Comparison of ENCODE assay signal across 8 cellular contexts in the genomic region with DNA sequence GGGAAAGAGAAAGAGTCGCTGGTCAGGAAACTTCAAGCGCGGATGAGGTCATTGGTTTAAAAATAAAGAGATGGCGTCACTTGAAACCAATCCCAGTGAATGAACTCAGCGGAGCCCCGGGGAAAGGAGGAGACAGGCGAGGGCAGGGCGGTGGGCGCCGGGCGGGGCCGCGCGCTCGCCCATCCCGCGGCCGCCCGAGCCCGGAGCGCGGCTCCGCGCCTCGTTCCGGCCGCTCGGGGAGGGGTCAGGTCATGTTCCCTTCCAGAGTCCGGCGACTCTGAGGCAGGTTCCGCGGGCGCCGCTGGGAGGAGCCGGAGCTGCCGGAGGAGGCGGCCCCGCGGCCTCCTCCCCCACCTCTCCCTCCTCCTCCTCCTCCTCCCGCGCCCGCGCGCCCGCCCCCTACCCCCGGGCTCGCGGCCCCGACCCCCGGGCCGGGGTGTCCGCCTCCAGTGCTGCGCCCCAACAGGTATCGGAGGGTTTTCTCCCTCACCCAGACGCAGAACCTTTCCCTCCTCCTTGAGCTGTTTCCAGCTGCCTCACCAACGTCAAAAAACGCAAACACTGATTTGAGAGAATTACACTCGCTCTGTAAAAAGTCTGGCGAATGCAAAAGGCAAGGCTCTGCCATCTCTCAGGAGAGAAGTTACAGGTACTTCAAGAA. TPM values are rescaled to one million over a fixed set of nuclear protein-coding genes. Genes with fewer than 3 reads are reported as not detected.
DNase-seq lines count a peak whose midpoint lies in the region; ATAC-seq, FAIRE-seq and TF ChIP-seq lines count a peak whose summit lies in the region.

A gene with protein sequence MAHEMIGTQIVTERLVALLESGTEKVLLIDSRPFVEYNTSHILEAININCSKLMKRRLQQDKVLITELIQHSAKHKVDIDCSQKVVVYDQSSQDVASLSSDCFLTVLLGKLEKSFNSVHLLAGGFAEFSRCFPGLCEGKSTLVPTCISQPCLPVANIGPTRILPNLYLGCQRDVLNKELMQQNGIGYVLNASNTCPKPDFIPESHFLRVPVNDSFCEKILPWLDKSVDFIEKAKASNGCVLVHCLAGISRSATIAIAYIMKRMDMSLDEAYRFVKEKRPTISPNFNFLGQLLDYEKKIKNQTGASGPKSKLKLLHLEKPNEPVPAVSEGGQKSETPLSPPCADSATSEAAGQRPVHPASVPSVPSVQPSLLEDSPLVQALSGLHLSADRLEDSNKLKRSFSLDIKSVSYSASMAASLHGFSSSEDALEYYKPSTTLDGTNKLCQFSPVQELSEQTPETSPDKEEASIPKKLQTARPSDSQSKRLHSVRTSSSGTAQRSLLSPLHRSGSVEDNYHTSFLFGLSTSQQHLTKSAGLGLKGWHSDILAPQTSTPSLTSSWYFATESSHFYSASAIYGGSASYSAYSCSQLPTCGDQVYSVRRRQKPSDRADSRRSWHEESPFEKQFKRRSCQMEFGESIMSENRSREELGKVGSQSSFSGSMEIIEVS (minus strand): TSS at position 279 of the 661 bp plus-strand sequence. CDS start 41,765 bp downstream, outside the sequence.

- H4K5ac ChIP-seq in H1 (ENCODE audit: insufficient read length, low read depth, low read length) = peak within 1 kb of the TSS; percentile 94

- DNase-seq in COR-L47 (lab: John Stamatoyannopoulos, UW) (peak; percentile 42), HS-27A (ENCODE audit: low read depth) (peak; percentile 82), NOMO-1 treated with DMSO at 0.1 percent for 48 hours (lab: John Stamatoyannopoulos, UW; ENCODE audit: unreplicated experiment) (peak; percentile 66), H1 (ENCODE audit: low read depth in 1 of 2, low spot score in 2 of 2) (peak; percentile 73 to 87), memory B cell (ENCODE audit: low spot score in 2 of 2) (peak; percentile 73 to 78)
- peak; percentile 91 for DNase-seq in activated CD8-positive, alpha-beta memory T cell treated with anti-CD3 and anti-CD28 coated beads, Interleukin-2, amount 10 ng/mL, durations not matched to agents 7 days and 5 days
- peak; percentile 50 for DNase-seq in stimulated activated CD8-positive, alpha-beta memory T cell treated with anti-CD3 and anti-CD28 coated beads, Interleukin-12 subunit alpha, Interleukin-12 subunit beta, amount 100 ng/mL, for 1 hour (ENCODE audit: low read depth)

- no peaks in the 10 kb centered on the region for H3K27me3 ChIP-seq in H1 (replicated peaks in 1 of 4; ENCODE audit: control insufficient read depth in 3 of 4, extremely low read depth in 1 of 4, insufficient read depth in 3 of 4, low read length in 3 of 4)

- H2BK5ac ChIP-seq in H1 (ENCODE audit: low read depth, low read length) = peak within 1 kb of the TSS; percentile 83

- H3K27me3 Mint-ChIP-seq in activated CD8-positive, alpha-beta memory T cell treated with anti-CD3 and anti-CD28 coated beads, Interleukin-2, amount 10 ng/mL, durations not matched to agents 7 days and 5 days = no peaks in the 10 kb centered on the region
- no peaks in the 10 kb centered on the region for H3K27me3 Mint-ChIP-seq in memory B cell

- H3K27ac ChIP-seq in H1 (ENCODE audit: low read depth, low read length) = peak within 1 kb of the TSS; percentile 80

- H3K4me1 Mint-ChIP-seq in activated CD8-positive, alpha-beta memory T cell treated with anti-CD3 and anti-CD28 coated beads, Interleukin-2, amount 10 ng/mL, durations not matched to agents 7 days and 5 days = peaks cover 38% of the 10 kb centered on the region
- peaks cover 5% of the 10 kb centered on the region for H3K4me1 Mint-ChIP-seq in memory B cell

- peak within 1 kb of the TSS; percentile 44; the same call in 1 of the 2 replicates for H2AFZ ChIP-seq in H1 (ENCODE audit: low read length)

- H3K14ac ChIP-seq in H1 (ENCODE audit: insufficient read length) = no peak within 1 kb of the TSS

- peak within 1 kb of the TSS; percentile 36 to 97 (median 88) for H3K9ac ChIP-seq in H1 (replicated peaks in 1 of 4; ENCODE audit: extremely low read depth in 1 of 4, low read depth in 3 of 4, low read length in 3 of 4)

- no peak within 1 kb of the TSS for H3K4ac ChIP-seq in H1 (replicated peaks; ENCODE audit: insufficient read length, low read depth, low read length)

- TF ChIP-seq EP300 in H1 (IDR thresholded peaks at IDR 0.05; ENCODE audit: borderline replicate concordance in 1 of 2, low read depth in 2 of 2, low read length in 2 of 2) = no peak

- H3K4me1 ChIP-seq in H1 (replicated peaks in 1 of 4; ENCODE audit: control insufficient read depth in 3 of 4, insufficient read depth in 4 of 4, low read length in 3 of 4) = peaks cover 4 to 13% (median 7%) of the 10 kb centered on the region in 4 experiments; a peak in 5 of 7 replicates

- H3K4me3 Mint-ChIP-seq in activated CD8-positive, alpha-beta memory T cell treated with anti-CD3 and anti-CD28 coated beads, Interleukin-2, amount 10 ng/mL, durations not matched to agents 7 days and 5 days = peak within 1 kb of the TSS; percentile 81
- peak within 1 kb of the TSS; percentile 90 for H3K4me3 Mint-ChIP-seq in memory B cell

- no peak within 1 kb of the TSS for H3K23ac ChIP-seq in H1 (ENCODE audit: insufficient read length)

- H2BK20ac ChIP-seq in H1 (ENCODE audit: low read length) = no peak within 1 kb of the TSS; the same call in 1 of the 2 replicates

- H3K4me3 ChIP-seq in H1 (ENCODE audit: extremely low read depth in 1 of 4, insufficient read depth in 2 of 4, low read depth in 3 of 4, low read length in 4 of 4) = peak within 1 kb of the TSS; percentile 79 to 96 (median 87)

- no peaks in the 10 kb centered on the region for H3K9me3 Mint-ChIP-seq in activated CD8-positive, alpha-beta memory T cell treated with anti-CD3 and anti-CD28 coated beads, Interleukin-2, amount 10 ng/mL, durations not matched to agents 7 days and 5 days (ENCODE audit: low read depth)
- H3K9me3 Mint-ChIP-seq in memory B cell = no peaks in the 10 kb centered on the region

- peak within 1 kb of the TSS; percentile 52; the same call in 1 of the 2 replicates for H2BK12ac ChIP-seq in H1 (ENCODE audit: low read depth, low read length)

- peak within 1 kb of the TSS; percentile 91 for H2BK120ac ChIP-seq in H1 (replicated peaks; ENCODE audit: low read depth, low read length)

- peak in 1 of 3 experiments; percentile 7; a peak in 1 of 4 replicates for TF ChIP-seq CTCF in H1 (IDR thresholded peaks at IDR 0.05; ENCODE audit: control extremely low read depth in 1 of 3, insufficient read depth in 1 of 3, low read depth in 1 of 3, low read length in 3 of 3)

- peak within 1 kb of the TSS; percentile 71 to 89 for H3K4me2 ChIP-seq in H1 (ENCODE audit: insufficient read depth in 1 of 2, low read depth in 2 of 2, low read length in 2 of 2)

- H3K56ac ChIP-seq in H1 (replicated peaks; ENCODE audit: insufficient read length, low read depth, low read length) = peak within 1 kb of the TSS; percentile 62

- H3K27ac Mint-ChIP-seq in activated CD8-positive, alpha-beta memory T cell treated with anti-CD3 and anti-CD28 coated beads, Interleukin-2, amount 10 ng/mL, durations not matched to agents 7 days and 5 days = peak within 1 kb of the TSS; percentile 95
- peak within 1 kb of the TSS; percentile 98 for H3K27ac Mint-ChIP-seq in memory B cell

- CTCF ChIA-PET in activated CD8-positive, alpha-beta memory T cell treated with anti-CD3 and anti-CD28 coated beads, Interleukin-2, amount 10 ng/mL, durations not matched to agents 7 days and 5 days (lab: Charles Lee) = interaction anchor here (0.8 to 2.7 kb wide), 19 partner anchors 10 to 235 kb away, joined by 3 to 41 read pairs (median 5); partner anchors contain the start of gene GPR19
- CTCF ChIA-PET in H1 (lab: Charles Lee; ENCODE audit: partially characterized antibody) = interaction anchor here (0.6 to 2.7 kb wide), 22 partner anchors 8 to 205 kb away, joined by 3 to 13 read pairs (median 5); partner anchors contain the start of gene BORCS5

- H3K36me3 Mint-ChIP-seq in activated CD8-positive, alpha-beta memory T cell treated with anti-CD3 and anti-CD28 coated beads, Interleukin-2, amount 10 ng/mL, durations not matched to agents 7 days and 5 days = peaks cover 21% of the 10 kb centered on the region
- H3K36me3 Mint-ChIP-seq in memory B cell = no peaks in the 10 kb centered on the region

- no peak for TF ChIP-seq RAD21 in H1 (IDR thresholded peaks at IDR 0.05 in 1 of 2, conservative IDR thresholded peaks at IDR 0.05 in 1 of 2; ENCODE audit: low read depth in 2 of 2, low read length in 2 of 2)

- H4K8ac ChIP-seq in H1 (ENCODE audit: extremely low read depth, insufficient read depth, low read length) = peak within 1 kb of the TSS; percentile 95; the same call in 1 of the 2 replicates

- peaks cover 4 to 13% of the 10 kb centered on the region in 2 experiments; a peak in 2 of 4 replicates for H3K9me3 ChIP-seq in H1 (ENCODE audit: insufficient read depth in 2 of 2, low read depth in 1 of 2, low read length in 1 of 2)

- POLR2A ChIA-PET in H1 (lab: Charles Lee; ENCODE audit: partially characterized antibody) = interaction anchor here (1.0 to 1.6 kb wide), 6 partner anchors 11 to 296 kb away, joined by 3 to 9 read pairs (median 3); partner anchors contain the start of genes BORCS5 and LRP6

- peaks cover 3 to 39% of the 10 kb centered on the region in 2 experiments; a peak in 3 of 4 replicates for H3K79me2 ChIP-seq in H1 (ENCODE audit: control insufficient read depth in 1 of 2, insufficient read depth in 2 of 2, low read length in 2 of 2)

- H4K91ac ChIP-seq in H1 (replicated peaks; ENCODE audit: insufficient read length, low read length) = no peak within 1 kb of the TSS

- 3% methylated on average over 11 of the region's 59 CpGs; no CpG with 5 or more reads in 1 of the 2 experiments for WGBS in H1 (ENCODE audit: extremely low coverage in 1 of 2, insufficient coverage in 1 of 2, insufficient read length in 1 of 2, insufficient replicate concordance in 2 of 2, low coverage in 1 of 2, low lambda C conversion rate in 2 of 2, missing lambda C conversion rate in 1 of 2), 2 experiments

- H3K79me1 ChIP-seq in H1 (ENCODE audit: low read depth, low read length) = 0 out of 2 replicates have a peak, but pooled peaks cover 2% of the 10 kb centered on the region

- FAIRE-seq in H1 (lab: Jason Lieb, UNC) = no peak

- peaks cover 12% of the 10 kb centered on the region for H3K23me2 ChIP-seq in H1 (ENCODE audit: low read depth, low read length)

- peak; percentile 72 for ATAC-seq in GM19467 (IDR thresholded peaks at IDR 0.05; ENCODE audit: unreplicated experiment)
- ATAC-seq in activated CD8-positive, alpha-beta memory T cell treated with anti-CD3 and anti-CD28 coated beads, Interleukin-2, amount 10 ng/mL, durations not matched to agents 7 days and 5 days = peak; percentile 89
- ATAC-seq in memory B cell (ENCODE audit: low read depth) = peak; percentile 71

- no peak within 1 kb of the TSS for H2AK5ac ChIP-seq in H1 (ENCODE audit: low read depth, low read length)

- no peaks in the 10 kb centered on the region; a peak in 2 of 8 replicates for H3K36me3 ChIP-seq in H1 (ENCODE audit: control insufficient read depth in 2 of 4, insufficient read depth in 4 of 4, low read length in 3 of 4)

- peak within 1 kb of the TSS; percentile 71 for H3K18ac ChIP-seq in H1 (ENCODE audit: extremely low read depth, low read length)

- TF ChIP-seq POLR2A in H1 (IDR thresholded peaks at IDR 0.05; ENCODE audit: control extremely low read depth in 1 of 2, low read depth in 2 of 2, low read length in 2 of 2) = peak; percentile 63 to 70; a peak in 2 of 3 replicates

- no peaks in the 10 kb centered on the region for H4K20me1 ChIP-seq in H1 (replicated peaks in 1 of 2; ENCODE audit: control insufficient read depth in 1 of 2, insufficient read depth in 2 of 2, low read length in 2 of 2)

- peak within 1 kb of the TSS; percentile 12 for H2BK15ac ChIP-seq in H1 (ENCODE audit: low read length)

RNA-seq across cellular contexts. Expression of the gene that starts here (rescaled TPM):
- total RNA-seq in activated CD8-positive, alpha-beta memory T cell treated with anti-CD3 and anti-CD28 coated beads, Interleukin-2, amount 10 ng/mL, durations not matched to agents 7 days and 5 days = 10 to 100 TPM; 43.0 to 69.0 TPM
- total RNA-seq in H1 (2021; fragmentation: NEBNext Ultra II Directional; extraction: Animal tissue kit (Norgen Biotek cat#: 25700)) = 55.9 and 60.5 TPM in 2 replicates
- 24.1 and 31.6 TPM in 2 replicates for polyA plus RNA-seq in H1 (2011; rRNA removed)
- 33.4 TPM for polyA plus RNA-seq in H1 (2011; cell fraction: cytosol; rRNA removed)
- polyA plus RNA-seq in H1 (2011; cell fraction: nucleus; rRNA removed) = 24.1 TPM
- 33.5 to 43.7 TPM (median 37.2 TPM) in 4 replicates for polyA plus RNA-seq in H1 (2012, experiment 1 of 2)
- 7.8 TPM for polyA plus RNA-seq in H1 (2012, experiment 2 of 2)
- 23.4 TPM for polyA plus RNA-seq in H1 (2013, experiment 1 of 2)
- polyA plus RNA-seq in H1 (2013, experiment 2 of 2) = 24.5 TPM
- 59.4 and 60.2 TPM in 2 replicates for polyA minus RNA-seq in H1 (2011; rRNA and poly(A)+ RNA removed)
- polyA minus RNA-seq in H1 (2011; cell fraction: cytosol; rRNA and poly(A)+ RNA removed) = 36.3 TPM
- polyA minus RNA-seq in H1 (2011; cell fraction: nucleus; rRNA and poly(A)+ RNA removed) = 25.1 TPM

Comparison
In these comparisons a context has a peak if more than half of its experiments do, and no peak if none do; other contexts are left out.
1. Peak in every context shown above with its lines: DNase-seq, ATAC-seq, H3K4me3 ChIP-seq and H3K27ac ChIP-seq.